In genomic region chr1:178869114-178869697, GRCh38 we compare ENCODE assay signal across 1 cellular context.
TF ChIP-seq lines count a peak whose summit lies in the region.

No MANE protein-coding gene starts in this region.

TF ChIP-seq in IMR-90, 13 proteins besides CTCF, POLR2A, EP300 and RAD21 (continued from another document):
- TF ChIP-seq CHD1 (IDR thresholded peaks at IDR 0.05; ENCODE audit: low read depth, low read length), result no peak
TF ChIP-seq in IMR-90: peak in this region for 1.
